ENCODE assay signal across 28 cellular contexts in the genomic region with DNA sequence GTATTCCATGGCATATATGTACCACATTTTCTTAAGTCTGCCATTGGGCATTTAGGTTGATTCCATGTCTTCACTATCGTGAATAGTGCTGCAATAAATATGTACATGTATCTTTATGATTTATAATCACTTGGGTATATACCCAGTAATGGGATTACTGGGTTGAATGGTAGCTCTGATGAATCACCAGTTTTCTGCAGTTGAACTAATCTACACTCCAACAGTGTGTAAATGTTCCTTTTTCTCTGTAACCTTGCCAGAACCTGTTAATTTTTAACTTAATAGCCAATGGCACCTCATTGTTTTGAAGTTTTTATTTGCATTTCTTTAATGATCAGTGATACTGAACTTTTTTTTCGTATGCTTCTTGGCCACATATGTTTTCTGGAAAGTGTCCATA.
"Had no signal": no experiment of that assay in that cellular context is flagged by ENCODE, and none has a peak within 500 bp of the region (broad histone marks: within the 10 kb centered on the region; RNA-seq: fewer than 3 reads in every experiment).

No MANE protein-coding gene starts in this region.

- H3K9me3 ChIP-seq: heart left ventricle, left ventricle myocardium inferior, mucosa of descending colon, neutrophil, suprapubic skin, thoracic aorta, tibial artery, upper lobe of right lung had no signal

- H3K27me3 ChIP-seq: heart left ventricle, spleen, suprapubic skin, tibial artery, upper lobe of right lung had no signal

- H3K36me3 ChIP-seq: heart left ventricle, left ventricle myocardium inferior, neutrophil, spleen, suprapubic skin, thoracic aorta, tibial artery, upper lobe of right lung had no signal

- H3K9me3 Mint-ChIP-seq: immature natural killer cell; nephron; stimulated activated effector memory CD8-positive, alpha-beta T cell treated with anti-CD3 and anti-CD28 coated beads, Interleukin-12 subunit alpha, Interleukin-12 subunit beta, amount 100 ng/mL, for 72 hours; stimulated activated naive CD8-positive, alpha-beta T cell treated with anti-CD3 and anti-CD28 coated beads, Interleukin-15, Interleukin-2, amounts not matched to agents 100 ng/mL and 50 ng/mL, for 24 hours had no signal

- H3K27ac Mint-ChIP-seq: immature natural killer cell; naive thymus-derived CD4-positive, alpha-beta T cell; nephron; progenitor cell of endocrine pancreas; stimulated activated effector memory CD8-positive, alpha-beta T cell treated with anti-CD3 and anti-CD28 coated beads, Interleukin-12 subunit alpha, Interleukin-12 subunit beta, amount 100 ng/mL, for 72 hours; stimulated activated naive CD8-positive, alpha-beta T cell treated with anti-CD3 and anti-CD28 coated beads, Interleukin-15, Interleukin-2, amounts not matched to agents 100 ng/mL and 50 ng/mL, for 24 hours had no signal

- H3K4me1 ChIP-seq: heart left ventricle, left ventricle myocardium inferior, spleen, suprapubic skin, tibial artery, upper lobe of right lung had no signal

- H3K27ac ChIP-seq: heart left ventricle, left ventricle myocardium inferior, neutrophil, skin epidermis, spleen, suprapubic skin, thoracic aorta, tibial artery, upper lobe of right lung had no signal

- H3K27me3 Mint-ChIP-seq: progenitor cell of endocrine pancreas had no signal

- ATAC-seq: right cardiac atrium, sciatic nerve had no signal

- H3K36me3 Mint-ChIP-seq: immature natural killer cell; naive thymus-derived CD4-positive, alpha-beta T cell; stimulated activated effector memory CD8-positive, alpha-beta T cell treated with anti-CD3 and anti-CD28 coated beads, Interleukin-12 subunit alpha, Interleukin-12 subunit beta, amount 100 ng/mL, for 72 hours had no signal

- H3K4me3 ChIP-seq: heart left ventricle, left ventricle myocardium inferior, lung, mucosa of descending colon, skin epidermis, spleen, suprapubic skin, thoracic aorta, tibial artery, upper lobe of right lung had no signal

- H3K4me1 Mint-ChIP-seq: immature natural killer cell; naive thymus-derived CD4-positive, alpha-beta T cell; neural crest cell; stimulated activated effector memory CD8-positive, alpha-beta T cell treated with anti-CD3 and anti-CD28 coated beads, Interleukin-12 subunit alpha, Interleukin-12 subunit beta, amount 100 ng/mL, for 72 hours had no signal

- FAIRE-seq: islet of Langerhans, kidney, urothelium cell line had no signal

- H3K4me3 Mint-ChIP-seq: immature natural killer cell; naive thymus-derived CD4-positive, alpha-beta T cell; nephron; neural crest cell; stimulated activated effector memory CD8-positive, alpha-beta T cell treated with anti-CD3 and anti-CD28 coated beads, Interleukin-12 subunit alpha, Interleukin-12 subunit beta, amount 100 ng/mL, for 72 hours; stimulated activated naive CD8-positive, alpha-beta T cell treated with anti-CD3 and anti-CD28 coated beads, Interleukin-15, Interleukin-2, amounts not matched to agents 100 ng/mL and 50 ng/mL, for 24 hours had no signal

- DNase-seq: heart left ventricle; hypothalamus; immature natural killer cell; kidney; left ventricle myocardium inferior; midbrain; occipital lobe; right cardiac atrium; spleen; stimulated activated CD4-positive, alpha-beta T cell treated with anti-CD3 and anti-CD28 coated beads, Interleukin-4, amount 100 ng/mL, for 24 hours; stimulated activated naive CD4-positive, alpha-beta T cell; tibial artery; upper lobe of right lung had no signal
